Comparison of ENCODE assay signal across 21 cellular contexts in the genomic region with DNA sequence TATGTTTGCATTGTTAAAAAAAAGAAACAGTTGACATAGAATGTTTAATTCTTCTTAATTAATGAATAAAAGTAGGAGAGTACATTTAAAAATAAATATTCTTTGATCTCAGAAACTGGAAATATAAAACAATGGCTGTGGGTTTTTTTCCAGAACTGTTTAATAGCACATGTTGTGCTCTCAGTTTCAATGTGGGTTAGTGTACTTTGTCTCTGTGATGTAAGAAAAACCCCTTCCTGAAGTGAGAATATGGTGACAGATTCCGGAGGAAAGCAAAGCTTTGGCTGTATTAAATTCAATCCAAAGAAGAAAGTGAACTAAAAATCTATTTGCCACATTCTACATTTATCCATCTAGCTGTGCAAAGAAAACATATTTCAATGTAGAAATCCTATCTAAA.
"Had no signal": no experiment of that assay in that cellular context is flagged by ENCODE, and none has a peak within 500 bp of the region (broad histone marks: within the 10 kb centered on the region; RNA-seq: fewer than 3 reads in every experiment).

No MANE protein-coding gene starts in this region.

- H3K27ac ChIP-seq: HL-60 had no signal

- ATAC-seq: K562, T-cell had no signal

- H3K9ac ChIP-seq: SK-N-SH had no signal

- H3K4me2 ChIP-seq: SK-N-SH had no signal

- DNase-seq: NCI-H1092, NCI-H1105 treated with DMSO at 0.1 percent for 48 hours, NCI-H1417 treated with DMSO at 0.1 percent for 48 hours, NCI-H1694, NCI-H187 treated with DMSO at 0.1 percent for 48 hours, NCI-H2029 treated with DMSO at 0.1 percent for 48 hours, NCI-H2171 treated with DMSO at 0.1 percent for 48 hours, NCI-H345, NCI-H446 treated with DMSO at 0.1 percent for 48 hours, NCI-H510A treated with DMSO at 0.1 percent for 48 hours, NCI-H526, NCI-H748 treated with DMSO at 0.1 percent for 48 hours, RPMI8226, SHP77, SK-N-SH, SW 1271, T-cell had no signal

- FAIRE-seq: HTR-8/SVneo, K562, RCC 7860 had no signal

- H3K9me3 ChIP-seq: SK-N-SH had no signal

- H3K4me3 ChIP-seq: K562 had no signal
